ENCODE assay signal across 19 cellular contexts in genomic region chr13:95893861-95894260, GRCh38.
"Had no signal": no experiment of that assay in that cellular context is flagged by ENCODE, and none has a peak within 500 bp of the region (broad histone marks: within the 10 kb centered on the region; RNA-seq: fewer than 3 reads in every experiment).

No MANE protein-coding gene starts in this region.

- H3K36me3 ChIP-seq: prostate gland, uterus had no signal

- H3K27me3 ChIP-seq: esophagus muscularis mucosa, gastrocnemius medialis, spleen, tibial artery, upper lobe of left lung, uterus had no signal

- H3K9me3 ChIP-seq: esophagus muscularis mucosa, gastrocnemius medialis, left ventricle myocardium inferior, lower lobe of right lung, prostate gland, spleen, tibial artery, upper lobe of left lung, uterus had no signal

- DNase-seq: effector memory CD8-positive, alpha-beta T cell; gastrocnemius medialis; immature natural killer cell; kidney; left cardiac atrium; left ventricle myocardium inferior; lower lobe of right lung; naive B cell; spleen; stimulated activated CD4-positive, alpha-beta T cell treated with anti-CD3 and anti-CD28 coated beads, Interleukin-15, amount 100 ng/mL, for 24 hours; stimulated activated CD4-positive, alpha-beta T cell treated with anti-CD3 and anti-CD28 coated beads, Interleukin-1b, Interleukin-23, amount 100 ng/mL, for 48 hours; stimulated activated CD4-positive, alpha-beta T cell treated with anti-CD3 and anti-CD28 coated beads, Interleukin-4, amount 100 ng/mL, for 24 hours; tibial artery; upper lobe of left lung; uterus had no signal

- H3K4me3 ChIP-seq: esophagus muscularis mucosa, gastrocnemius medialis, left ventricle myocardium inferior, lower lobe of right lung, prostate gland, spleen, tibial artery, upper lobe of left lung, uterus had no signal

- ATAC-seq: effector memory CD8-positive, alpha-beta T cell; gastrocnemius medialis; left cardiac atrium; lower lobe of right lung; sciatic nerve; stimulated activated memory B cell treated with anti-CD40 and anti-IgM and Interleukin-4, amounts not matched to agents 10 μg/mL and 1 μg/mL and 100 μg/mL, for 72 hours had no signal
